In the genomic region with DNA sequence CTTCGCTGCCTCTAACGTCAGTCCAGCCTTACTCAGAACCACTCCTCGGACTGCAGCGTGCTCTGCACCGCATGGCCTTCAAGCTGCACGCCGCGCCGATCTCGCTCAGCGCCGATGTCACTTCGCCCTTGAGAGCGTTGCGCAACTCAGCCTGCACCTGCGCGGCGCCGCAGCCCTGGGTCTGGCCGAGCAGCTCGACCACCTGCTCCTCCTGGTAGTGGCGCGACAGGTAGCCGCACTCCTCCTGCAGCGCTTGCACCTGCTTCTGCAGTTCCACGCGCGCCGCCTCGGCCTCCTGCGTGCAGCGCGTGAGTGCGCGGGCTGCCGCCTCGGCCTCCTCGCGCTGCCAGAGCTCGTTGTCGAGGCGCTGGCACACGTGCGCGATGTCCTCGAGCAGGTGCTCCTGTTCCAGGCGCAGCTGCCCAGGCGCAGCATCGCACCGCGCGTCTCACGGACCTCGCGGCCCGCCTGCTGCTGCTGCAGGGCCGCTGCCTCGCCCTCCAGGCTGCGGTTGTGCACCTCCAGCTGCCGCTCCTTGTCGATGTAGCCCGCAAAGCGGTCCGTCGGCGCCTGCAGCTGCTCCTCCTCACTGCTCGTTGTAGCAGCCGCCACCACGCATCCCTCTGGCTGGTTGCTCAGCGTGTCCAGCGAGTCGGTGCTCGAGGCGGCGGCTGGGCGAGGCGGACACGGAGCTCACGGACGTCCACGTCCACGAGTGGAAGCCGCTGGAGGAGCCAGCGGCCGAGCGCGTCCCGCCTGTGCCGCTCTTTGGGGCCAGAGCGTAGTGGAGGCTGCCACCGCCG, we compare ENCODE assay signal across 17 cellular contexts.
A peak's percentile ranks its signal among the peaks of the same experiment; 100 is the strongest.
DNase-seq lines count a peak whose midpoint lies in the region; ATAC-seq, FAIRE-seq and TF ChIP-seq lines count a peak whose summit lies in the region.
"Had no signal": no experiment of that assay in that cellular context is flagged by ENCODE, and none has a peak within 500 bp of the region (broad histone marks: within the 10 kb centered on the region; RNA-seq: fewer than 3 reads in every experiment).

No MANE protein-coding gene starts in this region.

- no peak overlapping the region for H2BK20ac ChIP-seq in IMR-90 (ENCODE audit: low read depth, low read length)
- H2BK20ac ChIP-seq in H1 (ENCODE audit: low read length), result no peak overlapping the region

- H3K4me1 ChIP-seq in IMR-90 (ENCODE audit: control insufficient read depth, insufficient read depth, low read length), result no peaks in the 10 kb centered on the region
- H3K4me1 ChIP-seq in H1 (replicated peaks in 1 of 4; ENCODE audit: control insufficient read depth in 3 of 4, insufficient read depth in 4 of 4, low read length in 3 of 4), result no peaks in the 10 kb centered on the region
- H3K4me1 ChIP-seq in spleen, result no peaks in the 10 kb centered on the region
- H3K4me1 ChIP-seq in SK-N-SH (ENCODE audit: control insufficient read depth in 1 of 2, insufficient read depth in 2 of 2, low read depth in 1 of 2, low read length in 1 of 2), result no peaks in the 10 kb centered on the region

- H3K56ac ChIP-seq in IMR-90 (ENCODE audit: extremely low read depth, insufficient read depth, low read length), result no peak overlapping the region
- no peak overlapping the region for H3K56ac ChIP-seq in H1 (replicated peaks; ENCODE audit: insufficient read length, low read depth, low read length)

- H3F3A ChIP-seq in SK-N-SH (replicated peaks; ENCODE audit: insufficient read depth), result no peaks in the 10 kb centered on the region

- no peak overlapping the region for H2BK120ac ChIP-seq in IMR-90 (ENCODE audit: low read depth, low read length)
- no peak overlapping the region for H2BK120ac ChIP-seq in H1 (replicated peaks; ENCODE audit: low read depth, low read length)

- intact Hi-C loops in left ventricle myocardium superior (cut with micrococcal nuclease), result no loop called here
- intact Hi-C loops in cardiac septum (cut with DNase I), result no loop called here
- intact Hi-C loops in IMR-90 (cut with micrococcal nuclease), result no loop called here
- intact Hi-C loops in spleen (cut with DNase I; ENCODE audit: low total_unique reads), result no loop called here

- no peak for FAIRE-seq in H1 (lab: Jason Lieb, UNC)
- FAIRE-seq: D721Med had no signal

- H3K27ac ChIP-seq in IMR-90 (ENCODE audit: insufficient read depth, low read length) (no peak overlapping the region), H1 (ENCODE audit: low read depth, low read length) (no peak overlapping the region), spleen (no peak overlapping the region), SK-N-SH (ENCODE audit: low read depth in 2 of 2, low read length in 1 of 2) (no peak overlapping the region)
- H3K27ac ChIP-seq: 22Rv1, HL-60 had no signal

- TF ChIP-seq CTCF in IMR-90 (conservative IDR thresholded peaks at IDR 0.05; ENCODE audit: low read depth, low read length) (no peak), H1 (IDR thresholded peaks at IDR 0.05; ENCODE audit: control extremely low read depth in 1 of 3, insufficient read depth in 1 of 3, low read depth in 1 of 3, low read length in 3 of 3) (no peak), spleen (IDR thresholded peaks at IDR 0.05 in 8 of 11, conservative IDR thresholded peaks at IDR 0.05 in 3 of 11) (no peak), SK-N-SH (IDR thresholded peaks at IDR 0.05) (no peak)

- H3K14ac ChIP-seq in IMR-90 (replicated peaks; ENCODE audit: low read depth, low read length) (no peak overlapping the region), H1 (ENCODE audit: insufficient read length) (no peak overlapping the region)

- no TSS peak for BruUV-seq in IMR-90 (replicated peaks; lab: Mats Ljungman, UMichigan)

- no peak for TF ChIP-seq EP300 in H1 (IDR thresholded peaks at IDR 0.05; ENCODE audit: borderline replicate concordance in 1 of 2, low read depth in 2 of 2, low read length in 2 of 2)
- no peak for TF ChIP-seq EP300 in SK-N-SH (IDR thresholded peaks at IDR 0.05; ENCODE audit: borderline replicate concordance in 1 of 2, low read depth in 1 of 2, low read length in 1 of 2)

- H2AFZ ChIP-seq in IMR-90 (replicated peaks; ENCODE audit: low read length, poor library complexity) (no peak overlapping the region), H1 (ENCODE audit: low read length) (no peak overlapping the region), SK-N-SH (ENCODE audit: low read depth) (no peak overlapping the region)

- H3K27me3 ChIP-seq in IMR-90 (ENCODE audit: control insufficient read depth, insufficient read depth, low read length), result no peaks in the 10 kb centered on the region
- H3K27me3 ChIP-seq in H1 (replicated peaks in 1 of 4; ENCODE audit: control insufficient read depth in 3 of 4, extremely low read depth in 1 of 4, insufficient read depth in 3 of 4, low read length in 3 of 4), result no peaks in the 10 kb centered on the region
- no peaks in the 10 kb centered on the region for H3K27me3 ChIP-seq in spleen (replicated peaks in 1 of 7)
- no peaks in the 10 kb centered on the region for H3K27me3 ChIP-seq in SK-N-SH (ENCODE audit: insufficient read depth)

- H2BK15ac ChIP-seq in IMR-90 (ENCODE audit: low read depth, low read length) (no peak overlapping the region), H1 (ENCODE audit: low read length) (no peak overlapping the region)

- no peak overlapping the region for H2AK9ac ChIP-seq in IMR-90 (replicated peaks; ENCODE audit: low read depth, low read length, poor library complexity)

- H2AK5ac ChIP-seq in IMR-90 (ENCODE audit: low read depth, low read length), result no peak overlapping the region
- H2AK5ac ChIP-seq in H1 (ENCODE audit: low read depth, low read length), result no peak overlapping the region

- no peaks in the 10 kb centered on the region for H3K9me2 ChIP-seq in SK-N-SH

- TF ChIP-seq POLR2A in IMR-90 (IDR thresholded peaks at IDR 0.05; ENCODE audit: low read depth, low read length) (no peak), H1 (IDR thresholded peaks at IDR 0.05; ENCODE audit: control extremely low read depth in 1 of 2, low read depth in 2 of 2, low read length in 2 of 2) (no peak), spleen (IDR thresholded peaks at IDR 0.05) (no peak)

- H3K4ac ChIP-seq in IMR-90 (ENCODE audit: low read depth, low read length) (no peak overlapping the region), H1 (replicated peaks; ENCODE audit: insufficient read length, low read depth, low read length) (no peak overlapping the region)

- H4K8ac ChIP-seq in IMR-90 (ENCODE audit: low read depth in 2 of 2, low read length in 2 of 2) (no peak overlapping the region), H1 (ENCODE audit: extremely low read depth, insufficient read depth, low read length) (no peak overlapping the region)

- no peak overlapping the region for H3K9ac ChIP-seq in IMR-90 (ENCODE audit: low read depth, low read length)
- H3K9ac ChIP-seq in H1 (replicated peaks in 1 of 4; ENCODE audit: extremely low read depth in 1 of 4, low read depth in 3 of 4, low read length in 3 of 4), result no peak overlapping the region
- H3K9ac ChIP-seq in SK-N-SH, result no peak overlapping the region

- H3K9me1 ChIP-seq in IMR-90 (ENCODE audit: insufficient read depth, low read length), result no peaks in the 10 kb centered on the region

- no peak overlapping the region for H3K23ac ChIP-seq in IMR-90 (ENCODE audit: low read depth, low read length)
- H3K23ac ChIP-seq in H1 (ENCODE audit: insufficient read length), result no peak overlapping the region

- H3K79me1 ChIP-seq in IMR-90 (ENCODE audit: low read depth in 1 of 2, low read length in 2 of 2) (no peaks in the 10 kb centered on the region), H1 (ENCODE audit: low read depth, low read length) (no peaks in the 10 kb centered on the region)

- H3K4me3 ChIP-seq in IMR-90 (ENCODE audit: insufficient read depth, low read depth, low read length), result no peak overlapping the region
- no peak overlapping the region for H3K4me3 ChIP-seq in H1 (ENCODE audit: extremely low read depth in 1 of 4, insufficient read depth in 2 of 4, low read depth in 3 of 4, low read length in 4 of 4)
- H3K4me3 ChIP-seq in spleen, result no peak overlapping the region
- H3K4me3 ChIP-seq in SK-N-SH (ENCODE audit: low read depth in 2 of 2, low read length in 1 of 2), result no peak overlapping the region

- no peak for ATAC-seq in left ventricle myocardium superior
- ATAC-seq in IMR-90 (ENCODE audit: low read depth), result no peak
- ATAC-seq in GM19397 (IDR thresholded peaks at IDR 0.05; ENCODE audit: unreplicated experiment), result no peak
- ATAC-seq: CD8-positive, alpha-beta T cell had no signal

- H4K20me1 ChIP-seq in IMR-90 (ENCODE audit: insufficient read depth, low read length) (no peaks in the 10 kb centered on the region), H1 (replicated peaks in 1 of 2; ENCODE audit: control insufficient read depth in 1 of 2, insufficient read depth in 2 of 2, low read length in 2 of 2) (no peaks in the 10 kb centered on the region), SK-N-SH (ENCODE audit: insufficient read depth) (no peaks in the 10 kb centered on the region)

- H3K23me2 ChIP-seq in H1 (ENCODE audit: low read depth, low read length), result no peaks in the 10 kb centered on the region; the same call in 1 of the 2 replicates

- dilution Hi-C loops in IMR-90 (cut with HindIII; ENCODE audit: low sequenced_read_pairs, unreplicated experiment), result no loop called here

- peaks cover 33% of the 10 kb centered on the region for H3K9me3 ChIP-seq in IMR-90 (ENCODE audit: control insufficient read depth, insufficient read depth, low read length)
- no peaks in the 10 kb centered on the region; a peak in 1 of 4 replicates for H3K9me3 ChIP-seq in H1 (ENCODE audit: insufficient read depth in 2 of 2, low read depth in 1 of 2, low read length in 1 of 2)
- peaks cover 0 to 32% (median 13%) of the 10 kb centered on the region in 8 donors for H3K9me3 ChIP-seq in spleen
- no peaks in the 10 kb centered on the region for H3K9me3 ChIP-seq in SK-N-SH

- POLR2A ChIA-PET in IMR-90 (lab: Charles Lee; ENCODE audit: unreplicated experiment) (no interaction called here), H1 (lab: Charles Lee; ENCODE audit: partially characterized antibody) (no interaction called here), SK-N-SH (lab: Yijun Ruan, JAX) (no interaction called here)

- H4K5ac ChIP-seq in IMR-90 (ENCODE audit: low read depth, low read length) (no peak overlapping the region), H1 (ENCODE audit: insufficient read length, low read depth, low read length) (no peak overlapping the region)

- in situ Hi-C loops in IMR-90 (cut with MboI; ENCODE audit: low sequenced_read_pairs), result no loop called here

- 83% methylated on average over 55 of the region's 92 CpGs; no CpG with 5 or more reads in 1 of the 2 experiments for WGBS in IMR-90 (ENCODE audit: extremely low coverage in 2 of 2, insufficient read length in 1 of 2), 2 experiments
- 95% methylated on average over 90 of the region's 92 CpGs; no CpG with 5 or more reads in 1 of the 2 experiments for WGBS in H1 (ENCODE audit: extremely low coverage in 1 of 2, insufficient coverage in 1 of 2, insufficient read length in 1 of 2, insufficient replicate concordance in 2 of 2, low coverage in 1 of 2, low lambda C conversion rate in 2 of 2, missing lambda C conversion rate in 1 of 2), 2 experiments
- 86 to 94% (median 93%) methylated on average over 89 to 92 of the region's 92 CpGs for WGBS in spleen, 5 donors
- 86% methylated on average over 80 of the region's 92 CpGs for WGBS in SK-N-SH (ENCODE audit: low lambda C conversion rate)

- H3K18ac ChIP-seq in IMR-90 (ENCODE audit: low read depth, low read length), result no peak overlapping the region
- no peak overlapping the region for H3K18ac ChIP-seq in H1 (ENCODE audit: extremely low read depth, low read length)

- H3K36me3 ChIP-seq in IMR-90 (ENCODE audit: control insufficient read depth, insufficient read depth, low read length), result no peaks in the 10 kb centered on the region
- H3K36me3 ChIP-seq in H1 (ENCODE audit: control insufficient read depth in 2 of 4, insufficient read depth in 4 of 4, low read length in 3 of 4), result no peaks in the 10 kb centered on the region
- no peaks in the 10 kb centered on the region for H3K36me3 ChIP-seq in spleen
- no peaks in the 10 kb centered on the region for H3K36me3 ChIP-seq in SK-N-SH (replicated peaks in 1 of 2; ENCODE audit: control insufficient read depth in 1 of 2, insufficient read depth in 2 of 2, low read length in 1 of 2)

- H3K79me2 ChIP-seq in H1 (ENCODE audit: control insufficient read depth in 1 of 2, insufficient read depth in 2 of 2, low read length in 2 of 2) (no peaks in the 10 kb centered on the region), SK-N-SH (ENCODE audit: insufficient read depth) (no peaks in the 10 kb centered on the region)

- H2BK5ac ChIP-seq in IMR-90 (ENCODE audit: low read depth, low read length, poor library complexity, severe bottlenecking), result no peak overlapping the region
- no peak overlapping the region for H2BK5ac ChIP-seq in H1 (ENCODE audit: low read depth, low read length)

- no peak overlapping the region for H2BK12ac ChIP-seq in H1 (ENCODE audit: low read depth, low read length)

- DNase-seq in left ventricle myocardium superior (peak; percentile 25), cardiac septum (ENCODE audit: low spot score) (no peak), IMR-90 (no peak), H1 (ENCODE audit: low read depth in 1 of 2, low spot score in 2 of 2) (no peak), spleen (peak; percentile 73), DMS 273 (lab: John Stamatoyannopoulos, UW; ENCODE audit: unreplicated experiment) (no peak), SK-N-SH (no peak)
- DNase-seq: CD8-positive, alpha-beta T cell; COR-L47; DND-41; GDM1; GOT3; HCEC 1CT had no signal

- H4K91ac ChIP-seq in IMR-90 (ENCODE audit: insufficient read depth, low read depth, low read length), result no peak overlapping the region
- H4K91ac ChIP-seq in H1 (replicated peaks; ENCODE audit: insufficient read length, low read length), result no peak overlapping the region

- TF ChIP-seq RAD21 in IMR-90 (IDR thresholded peaks at IDR 0.05; ENCODE audit: low read length) (no peak), H1 (IDR thresholded peaks at IDR 0.05 in 1 of 2, conservative IDR thresholded peaks at IDR 0.05 in 1 of 2; ENCODE audit: low read depth in 2 of 2, low read length in 2 of 2) (no peak), SK-N-SH (IDR thresholded peaks at IDR 0.05; ENCODE audit: low read length) (no peak)

- CTCF ChIA-PET in IMR-90 (lab: Yijun Ruan, JAX) (no interaction called here), H1 (lab: Charles Lee; ENCODE audit: partially characterized antibody) (interaction anchor here (1.0 kb wide), 1 partner anchor 16 kb away, joined by 3 read pairs; no protein-coding TSS in a partner anchor), SK-N-SH (lab: Yijun Ruan, JAX) (no interaction called here)

- H3K4me2 ChIP-seq in IMR-90 (ENCODE audit: low read depth, low read length), result no peak overlapping the region
- H3K4me2 ChIP-seq in H1 (ENCODE audit: insufficient read depth in 1 of 2, low read depth in 2 of 2, low read length in 2 of 2), result no peak overlapping the region
- no peak overlapping the region for H3K4me2 ChIP-seq in SK-N-SH

Comparison
In these comparisons a context has a peak if more than half of its experiments do, and no peak if none do; other contexts are left out.
1. DNase-seq: peak in left ventricle myocardium superior (single experiment) and spleen (single experiment); none in cardiac septum (single experiment), IMR-90 (single experiment), H1 (0 of 2), DMS 273 (single experiment) and SK-N-SH (single experiment).